ENCODE assay signal across 5 cellular contexts in the genomic region with DNA sequence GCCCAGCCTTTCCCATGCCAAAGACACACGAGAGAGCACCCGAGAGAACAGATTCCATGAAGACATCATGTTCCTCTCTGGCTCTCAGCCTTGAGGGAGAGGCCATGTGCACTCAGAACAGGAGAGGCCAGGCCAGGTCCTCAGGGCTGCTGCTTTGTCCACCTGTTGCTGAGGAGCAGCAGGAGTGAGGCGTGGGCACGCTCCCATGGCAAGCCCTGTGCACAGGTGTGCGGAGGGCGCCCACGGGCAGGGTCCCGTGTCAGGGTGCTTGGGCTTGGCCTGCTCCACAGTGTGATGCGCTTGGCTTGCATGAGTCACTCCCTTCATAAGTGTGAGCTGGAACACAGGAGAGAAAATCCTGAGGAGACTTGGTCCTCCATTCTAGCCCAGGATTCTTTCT.
"Had no signal": no experiment of that assay in that cellular context is flagged by ENCODE, and none has a peak within 500 bp of the region (broad histone marks: within the 10 kb centered on the region; RNA-seq: fewer than 3 reads in every experiment).

No MANE protein-coding gene starts in this region.

- H3K27ac ChIP-seq: HL-60 had no signal

- DNase-seq: IMR-90, KBM-7, KG1 had no signal

- H3K4me3 ChIP-seq: K562 had no signal
